8 cellular contexts compared by ENCODE assay signal in genomic region chr21:37367758-37368535, GRCh38. TPM values are rescaled to one million over a fixed set of nuclear protein-coding genes. Genes with fewer than 3 reads are reported as not detected.
A peak's percentile ranks its signal among the peaks of the same experiment; 100 is the strongest.
DNase-seq lines count a peak whose midpoint lies in the region; ATAC-seq and TF ChIP-seq lines count a peak whose summit lies in the region.

No MANE protein-coding gene starts in this region.

- peaks cover 0 to 5% (median 0%) of the 10 kb centered on the region in 5 donors for H3K27me3 Mint-ChIP-seq in naive thymus-derived CD4-positive, alpha-beta T cell

- peak in 1 of 2 donors; percentile 50 for TF ChIP-seq POLR2A in thyroid gland (IDR thresholded peaks at IDR 0.05)

- peak overlapping the region; percentile 99 for H3K27ac ChIP-seq in naive thymus-derived CD4-positive, alpha-beta T cell (ENCODE audit: low read depth, low read length)
- peak overlapping the region; percentile 98 to 100 (median 99) for H3K27ac ChIP-seq in thyroid gland

- H3K9me3 Mint-ChIP-seq in naive thymus-derived CD4-positive, alpha-beta T cell: peaks cover 0 to 14% (median 0%) of the 10 kb centered on the region in 11 donors

- WGBS in thyroid gland, 2 donors: 0 to 1% methylated on average over 44 to 45 of the region's 61 CpGs

- peak; percentile 38 for DNase-seq in GM13976 (ENCODE audit: low spot score)
- DNase-seq in LHCN-M2 (ENCODE audit: low read depth): peak; percentile 40
- DNase-seq in activated CD8-positive, alpha-beta memory T cell treated with anti-CD3 and anti-CD28 coated beads for 48 hours (ENCODE audit: low read depth in 2 of 3, low spot score in 2 of 3): peak; percentile 17 to 25 (median 19)
- DNase-seq in epithelial cell of esophagus (ENCODE audit: low read depth): peak; percentile 51
- DNase-seq in naive thymus-derived CD4-positive, alpha-beta T cell: peak in 8 of 9 donors; percentile 15 to 59 (median 25)
- peak; percentile 36 to 40 for DNase-seq in thyroid gland

- peak overlapping the region; percentile 74 to 94 (median 88) for H3K4me3 Mint-ChIP-seq in naive thymus-derived CD4-positive, alpha-beta T cell

- intact Hi-C loops in naive thymus-derived CD4-positive, alpha-beta T cell (cut with micrococcal nuclease): loop anchor here (1.0 to 10.0 kb wide), 14 partner anchors 17 to 1817 kb away; partner anchors contain the start of genes DOP1B (in 2 of the 2), PSMG1 (in 2 of the 2) and HLCS (in 1 of the 2)
- intact Hi-C loops in thyroid gland (cut with DNase I): loop anchor here (5.0 to 10.0 kb wide), 2 partner anchors 197 to 291 kb away; no protein-coding TSS in a partner anchor

- no peak for TF ChIP-seq CTCF in GM13976 (IDR thresholded peaks at IDR 0.05; ENCODE audit: borderline replicate concordance, control extremely low read depth, extremely low read depth, insufficient read depth, missing control alignments)
- no peak for TF ChIP-seq CTCF in epithelial cell of esophagus (IDR thresholded peaks at IDR 0.05; ENCODE audit: insufficient read depth, low read depth, low read length, missing control alignments)
- TF ChIP-seq CTCF in thyroid gland (IDR thresholded peaks at IDR 0.05): no peak

- H3K4me3 ChIP-seq in epithelial cell of esophagus (ENCODE audit: low read length) (peak overlapping the region; percentile 86), thyroid gland (replicated peaks in 1 of 3) (peak overlapping the region; percentile 76 to 84 (median 82))
- peak overlapping the region; percentile 53 for H3K4me3 ChIP-seq in naive thymus-derived CD4-positive, alpha-beta T cell (ENCODE audit: low read length)

- ATAC-seq in naive thymus-derived CD4-positive, alpha-beta T cell: no peak
- ATAC-seq in HG02973 (IDR thresholded peaks at IDR 0.05; ENCODE audit: unreplicated experiment): no peak
- no peak for ATAC-seq in HG03565 (IDR thresholded peaks at IDR 0.05; ENCODE audit: unreplicated experiment)

- H3K36me3 Mint-ChIP-seq in naive thymus-derived CD4-positive, alpha-beta T cell: peaks cover 0 to 7% (median 4%) of the 10 kb centered on the region in 5 donors

- H3K9me3 ChIP-seq in naive thymus-derived CD4-positive, alpha-beta T cell (ENCODE audit: control insufficient read depth in 2 of 3, low read length in 3 of 3): no peaks in the 10 kb centered on the region
- H3K9me3 ChIP-seq in thyroid gland: no peaks in the 10 kb centered on the region

- peaks cover 40 to 60% (median 55%) of the 10 kb centered on the region in 7 donors for H3K4me1 Mint-ChIP-seq in naive thymus-derived CD4-positive, alpha-beta T cell

- peaks cover 29 to 42% of the 10 kb centered on the region in 2 donors for H3K4me1 ChIP-seq in naive thymus-derived CD4-positive, alpha-beta T cell (ENCODE audit: control insufficient read depth in 2 of 2, insufficient read depth in 2 of 2, low read length in 2 of 2)
- peaks cover 28 to 35% of the 10 kb centered on the region in 2 donors for H3K4me1 ChIP-seq in thyroid gland

- POLR2A ChIA-PET in naive thymus-derived CD4-positive, alpha-beta T cell (lab: Charles Lee): interaction anchor here (0.8 to 2.9 kb wide), 6 partner anchors 10 to 143 kb away, joined by 3 to 15 read pairs (median 4); partner anchors contain the start of gene VPS26C

- H3K36me3 ChIP-seq in naive thymus-derived CD4-positive, alpha-beta T cell (ENCODE audit: control insufficient read depth in 2 of 3, insufficient read depth in 3 of 3, low read length in 3 of 3): peaks cover 0 to 4% (median 0%) of the 10 kb centered on the region in 3 experiments
- no peaks in the 10 kb centered on the region for H3K36me3 ChIP-seq in thyroid gland

- peak overlapping the region; percentile 78 to 93 (median 90) for H3K27ac Mint-ChIP-seq in naive thymus-derived CD4-positive, alpha-beta T cell

- in situ Hi-C loops in GM13976 (cut with MboI; ENCODE audit: low sequenced_read_pairs, unreplicated experiment): no loop called here

- CTCF ChIA-PET in naive thymus-derived CD4-positive, alpha-beta T cell (lab: Charles Lee): interaction anchor here (1.0 kb wide), 1 partner anchor 23 kb away, joined by 3 read pairs; no protein-coding TSS in a partner anchor

- H3K27me3 ChIP-seq in naive thymus-derived CD4-positive, alpha-beta T cell (ENCODE audit: control insufficient read depth in 2 of 2, insufficient read depth in 2 of 2, low read length in 2 of 2): no peaks in the 10 kb centered on the region
- H3K27me3 ChIP-seq in thyroid gland: no peaks in the 10 kb centered on the region

RNA-seq across cellular contexts. Expression of gene DYRK1A, which starts 1.4 kb away (rescaled TPM):
- total RNA-seq in LHCN-M2 (2014; rRNA removed): 35.8 and 40.9 TPM in 2 replicates
- 11.7 TPM for polyA plus RNA-seq in LHCN-M2 (2012)
- 100 to 1,000 TPM in 4 of 5 experiments, 10 to 100 TPM in 1; 86.0 to 142 (median 125) TPM for total RNA-seq in naive thymus-derived CD4-positive, alpha-beta T cell
- 1 to 10 TPM; 3.3 to 7.6 TPM for polyA plus RNA-seq in naive thymus-derived CD4-positive, alpha-beta T cell
- 100 to 1,000 TPM; 104 to 299 (median 116) TPM for total RNA-seq in thyroid gland
